ENCODE assay signal across 8 cellular contexts in genomic region chr2:7083580-7084509, GRCh38.
A peak's percentile ranks its signal among the peaks of the same experiment; 100 is the strongest.
DNase-seq lines count a peak whose midpoint lies in the region; ATAC-seq and TF ChIP-seq lines count a peak whose summit lies in the region.

No MANE protein-coding gene starts in this region.

- H3K36me3 Mint-ChIP-seq in Calu3 (ENCODE audit: insufficient read depth, unreplicated experiment) (no peaks in the 10 kb centered on the region), nephron progenitor cell (ENCODE audit: low read depth) (peaks cover 7% of the 10 kb centered on the region)

- no peak for ATAC-seq in GM21576 (IDR thresholded peaks at IDR 0.05; ENCODE audit: unreplicated experiment)

- peaks cover 2% of the 10 kb centered on the region for H3K9me3 Mint-ChIP-seq in Calu3 (ENCODE audit: low read depth, unreplicated experiment)
- H3K9me3 Mint-ChIP-seq in nephron progenitor cell = peaks cover 26% of the 10 kb centered on the region

- no peak overlapping the region for H3K27ac ChIP-seq in stomach

- H3K27ac Mint-ChIP-seq in Calu3 (ENCODE audit: unreplicated experiment) = no peak overlapping the region
- H3K27ac Mint-ChIP-seq in nephron progenitor cell = no peak overlapping the region

- TF ChIP-seq CTCF in Calu3 (IDR thresholded peaks at IDR 0.05; ENCODE audit: unreplicated experiment) = peak; percentile 64
- TF ChIP-seq CTCF in GM20000 (IDR thresholded peaks at IDR 0.05; ENCODE audit: extremely low read depth, missing control alignments) = peak; percentile 43
- TF ChIP-seq CTCF in astrocyte of the spinal cord (IDR thresholded peaks at IDR 0.05; ENCODE audit: low read depth, low read length) = peak; percentile 69
- peak; percentile 54 for TF ChIP-seq CTCF in nephron progenitor cell (IDR thresholded peaks at IDR 0.05)
- peak in 3 of 7 experiments; percentile 16 to 25 (median 20) for TF ChIP-seq CTCF in stomach (IDR thresholded peaks at IDR 0.05)

- no peaks in the 10 kb centered on the region for H3K4me1 ChIP-seq in stomach

- in situ Hi-C loops in astrocyte of the spinal cord (cut with HindIII; ENCODE audit: low sequenced_read_pairs) = no loop called here

- no TSS peak for BruUV-seq in Calu3 (replicated peaks; lab: Mats Ljungman, UMichigan)

- H3K4me1 Mint-ChIP-seq in Calu3 (ENCODE audit: low read depth, unreplicated experiment) (no peaks in the 10 kb centered on the region), nephron progenitor cell (no peaks in the 10 kb centered on the region)

- intact Hi-C loops in Calu3 (cut with micrococcal nuclease; ENCODE audit: unreplicated experiment) = loop anchor here (1.0 to 5.0 kb wide), 3 partner anchors 47 to 258 kb away; no protein-coding TSS in a partner anchor
- intact Hi-C loops in stomach (cut with DNase I; ENCODE audit: low total_unique reads) = no loop called here

- H3K36me3 ChIP-seq in stomach = no peaks in the 10 kb centered on the region

- 63 to 70% (median 64%) methylated on average over 10 of the region's 10 CpGs for WGBS in stomach, 5 donors

- TF ChIP-seq POLR2A in stomach (IDR thresholded peaks at IDR 0.05) = no peak

- H3K27me3 ChIP-seq in stomach = no peaks in the 10 kb centered on the region

- CTCF ChIA-PET in Calu3 (lab: Charles Lee) = no interaction called here

- peak; percentile 40 for DNase-seq in Calu3
- DNase-seq in GM20000 (ENCODE audit: low spot score) = peak; percentile 27
- DNase-seq in NCI-H2227 (lab: John Stamatoyannopoulos, UW; ENCODE audit: unreplicated experiment) = peak; percentile 27
- DNase-seq in astrocyte of the spinal cord (ENCODE audit: low read depth, low spot score) = peak; percentile 54
- DNase-seq in nephron progenitor cell = no peak
- no peak for DNase-seq in stomach
- DNase-seq in GOT3 (lab: John Stamatoyannopoulos, UW) = no peak

- no peak overlapping the region for H3K4me3 Mint-ChIP-seq in Calu3 (ENCODE audit: low read depth, unreplicated experiment)
- no peak overlapping the region for H3K4me3 Mint-ChIP-seq in nephron progenitor cell

- no peak for TF ChIP-seq EP300 in stomach (IDR thresholded peaks at IDR 0.05)

- H3K4me3 ChIP-seq in astrocyte of the spinal cord (ENCODE audit: low read depth, low read length) (no peak overlapping the region), stomach (no peak overlapping the region)

- H3K27me3 Mint-ChIP-seq in Calu3 (ENCODE audit: unreplicated experiment) = peaks cover 17% of the 10 kb centered on the region
- peaks cover 4% of the 10 kb centered on the region for H3K27me3 Mint-ChIP-seq in nephron progenitor cell (ENCODE audit: low read depth, poor library complexity)

- peaks cover 0 to 13% (median 3%) of the 10 kb centered on the region in 4 donors for H3K9me3 ChIP-seq in stomach

Comparison
In these comparisons a context has a peak if more than half of its experiments do, and no peak if none do; other contexts are left out.
1. DNase-seq: peak in Calu3 (single experiment), GM20000 (single experiment), NCI-H2227 (single experiment) and astrocyte of the spinal cord (single experiment); none in nephron progenitor cell (single experiment), stomach (single experiment) and GOT3 (single experiment).